In the genomic region with DNA sequence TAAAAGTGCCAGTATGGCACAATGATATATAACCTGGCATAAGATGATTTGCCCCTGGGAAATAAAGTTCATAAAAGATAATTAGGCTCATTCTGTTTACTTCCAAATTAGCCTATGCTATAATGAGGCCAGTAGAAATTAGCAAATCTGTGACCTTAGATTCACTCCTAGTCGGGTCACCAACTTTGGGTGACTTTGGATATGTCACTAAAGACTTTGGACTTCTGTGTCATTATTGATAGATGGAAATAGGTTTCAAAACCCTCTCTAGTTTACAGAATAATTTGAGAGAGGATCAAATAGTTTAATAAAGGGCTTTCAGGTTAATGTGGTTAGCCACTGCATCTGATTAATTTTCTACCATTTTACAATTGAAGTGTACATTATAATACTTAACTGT, we compare ENCODE assay signal across 35 cellular contexts.
DNase-seq lines count a peak whose midpoint lies in the region; ATAC-seq, FAIRE-seq and TF ChIP-seq lines count a peak whose summit lies in the region.
"Had no signal": no experiment of that assay in that cellular context is flagged by ENCODE, and none has a peak within 500 bp of the region (broad histone marks: within the 10 kb centered on the region; RNA-seq: fewer than 3 reads in every experiment).

No MANE protein-coding gene starts in this region.

- TF ChIP-seq RAD21 in liver (IDR thresholded peaks at IDR 0.05), result no peak
- TF ChIP-seq RAD21 in HepG2 (CRISPR knock-in tag; IDR thresholded peaks at IDR 0.05), result no peak

- no peaks in the 10 kb centered on the region for H4K20me1 ChIP-seq in HepG2 (ENCODE audit: insufficient read depth, low read length)
- H4K20me1 ChIP-seq: BLaER1; BLaER1 treated with 17β-estradiol and CSF1 and Interleukin-3, amounts not matched to agents 10 nM and 100 nM had no signal

- H3K27ac ChIP-seq in liver (ENCODE audit: low read depth in 1 of 2, low read length in 2 of 2) (no peak overlapping the region), HepG2 (ENCODE audit: extremely low read length, insufficient read depth, low read length) (no peak overlapping the region)
- H3K27ac ChIP-seq: 22Rv1; A549; BLaER1; BLaER1 treated with 17β-estradiol and CSF1 and Interleukin-3, amounts not matched to agents 10 nM and 100 nM; C4-2B had no signal

- H3K79me2 ChIP-seq in HepG2 (ENCODE audit: insufficient read depth, low read length), result no peaks in the 10 kb centered on the region

- CTCF ChIA-PET in HepG2 (lab: Yijun Ruan, JAX; ENCODE audit: low intra/inter-chr PET ratio, low total read pairs), result no interaction called here

- H3K36me3 Mint-ChIP-seq in chondrocyte (ENCODE audit: low read depth), result no peaks in the 10 kb centered on the region
- H3K36me3 Mint-ChIP-seq: CD14-positive monocyte; CD4-positive, alpha-beta memory T cell; CD4-positive, CD25-positive, alpha-beta regulatory T cell; CD8-positive, alpha-beta memory T cell; CD8-positive, alpha-beta T cell had no signal

- no peak overlapping the region for H3K4me3 Mint-ChIP-seq in chondrocyte (ENCODE audit: unreplicated experiment)
- H3K4me3 Mint-ChIP-seq: B cell; CD14-positive monocyte; CD4-positive, alpha-beta memory T cell; CD4-positive, alpha-beta T cell; CD4-positive, CD25-positive, alpha-beta regulatory T cell; CD8-positive, alpha-beta memory T cell; CD8-positive, alpha-beta T cell had no signal

- POLR2A ChIA-PET in HepG2 (lab: Yijun Ruan, JAX), result no interaction called here

- TF ChIP-seq POLR2A in HepG2 (IDR thresholded peaks at IDR 0.05; ENCODE audit: insufficient read depth in 1 of 2, low read depth in 2 of 2, low read length in 2 of 2), result no peak

- peaks cover 0 to 5% (median 0%) of the 10 kb centered on the region in 4 donors for H3K4me1 ChIP-seq in liver (ENCODE audit: control insufficient read depth in 4 of 4, insufficient read depth in 4 of 4, low read length in 3 of 4)
- no peaks in the 10 kb centered on the region for H3K4me1 ChIP-seq in HepG2 (ENCODE audit: insufficient read depth, low read length)
- H3K4me1 ChIP-seq: A549; BE2C; BLaER1; BLaER1 treated with 17β-estradiol and CSF1 and Interleukin-3, amounts not matched to agents 10 nM and 100 nM; Caco-2 had no signal

- H3K9ac ChIP-seq in liver (ENCODE audit: low read depth in 1 of 2, low read length in 2 of 2) (no peak overlapping the region), HepG2 (ENCODE audit: insufficient read depth, low read depth, low read length) (no peak overlapping the region)
- H3K9ac ChIP-seq: BLaER1; BLaER1 treated with 17β-estradiol and CSF1 and Interleukin-3, amounts not matched to agents 10 nM and 100 nM had no signal

- no peak for ATAC-seq in HepG2
- peak; percentile 45 for ATAC-seq in left lobe of liver
- ATAC-seq in SK-N-SH treated with all-trans-retinoic acid at 6 μM for 48 hours, result no peak
- ATAC-seq: A549; CD8-positive, alpha-beta T cell had no signal

- H3K9me3 Mint-ChIP-seq in chondrocyte (ENCODE audit: low read depth), result no peaks in the 10 kb centered on the region

- no peaks in the 10 kb centered on the region for H3K36me3 ChIP-seq in liver (ENCODE audit: control insufficient read depth in 4 of 4, insufficient read depth in 3 of 4, low read depth in 1 of 4, low read length in 3 of 4)
- H3K36me3 ChIP-seq in HepG2 (replicated peaks in 1 of 2; ENCODE audit: control insufficient read depth in 1 of 2, insufficient read depth in 2 of 2, low read length in 2 of 2), result no peaks in the 10 kb centered on the region
- H3K36me3 ChIP-seq: BE2C; BLaER1; BLaER1 treated with 17β-estradiol and CSF1 and Interleukin-3, amounts not matched to agents 10 nM and 100 nM had no signal

- intact Hi-C loops in HepG2 (cut with micrococcal nuclease; ENCODE audit: unreplicated experiment), result no loop called here

- in situ Hi-C loops in HepG2 (cut with HindIII; ENCODE audit: extremely low pct_ligation_motif_present, low pct_unique_long_range_greater_than_20kb), result no loop called here

- H3K4me1 Mint-ChIP-seq in chondrocyte (ENCODE audit: low read depth), result no peaks in the 10 kb centered on the region
- H3K4me1 Mint-ChIP-seq: B cell; CD14-positive monocyte; CD4-positive, alpha-beta memory T cell; CD4-positive, CD25-positive, alpha-beta regulatory T cell; CD8-positive, alpha-beta memory T cell had no signal

- no peaks in the 10 kb centered on the region for H3K27me3 Mint-ChIP-seq in chondrocyte (ENCODE audit: low read depth)
- H3K27me3 Mint-ChIP-seq: B cell; CD4-positive, alpha-beta memory T cell; CD4-positive, alpha-beta T cell; CD4-positive, CD25-positive, alpha-beta regulatory T cell; CD8-positive, alpha-beta memory T cell had no signal

- no peak for FAIRE-seq in HepG2 (lab: Jason Lieb, UNC)
- FAIRE-seq: A204.1, A549, D721Med had no signal

- no peak for DNase-seq in HepG2 (ENCODE audit: low spot score)
- peak; percentile 81 for DNase-seq in NCI-H69 (lab: John Stamatoyannopoulos, UW)
- DNase-seq in left lobe of liver (ENCODE audit: low spot score), result no peak
- DNase-seq in chondrocyte (ENCODE audit: low spot score), result no peak
- DNase-seq: 8988T; ACHN; AML-193; BE2C; C1 segment of cervical spinal cord; Caco-2; Calu3; CD4-positive, alpha-beta memory T cell; CD4-positive, alpha-beta T cell; CD4-positive, CD25-positive, alpha-beta regulatory T cell; CD8-positive, alpha-beta memory T cell; CD8-positive, alpha-beta T cell; COR-L47; DMS 273 treated with DMSO at 0.1 percent for 48 hours; DMS153; DMS53; DMS79; DMS79 treated with DMSO at 0.1 percent for 48 hours; DND-41; EL had no signal

- TF ChIP-seq CTCF in liver (IDR thresholded peaks at IDR 0.05; ENCODE audit: low read depth, low read length, missing input control) (no peak), HepG2 (CRISPR knock-in tag; IDR thresholded peaks at IDR 0.05) (no peak), chondrocyte (IDR thresholded peaks at IDR 0.05) (no peak)

- BruUV-seq in HepG2 (replicated peaks; lab: Mats Ljungman, UMichigan), result no TSS peak

- H3K4me3 ChIP-seq in liver (ENCODE audit: low read depth in 1 of 3, low read length in 3 of 3), result no peak overlapping the region
- no peak overlapping the region for H3K4me3 ChIP-seq in HepG2 (replicated peaks in 1 of 3; ENCODE audit: insufficient read depth in 1 of 3, low read depth in 2 of 3, low read length in 3 of 3)
- H3K4me3 ChIP-seq: A549; BLaER1; BLaER1 treated with 17β-estradiol and CSF1 and Interleukin-3, amounts not matched to agents 10 nM and 100 nM had no signal

- TF ChIP-seq EP300 in HepG2 (IDR thresholded peaks at IDR 0.05; ENCODE audit: low read depth in 2 of 2, low read length in 2 of 2) (no peak), HepG2 (CRISPR knock-in tag; IDR thresholded peaks at IDR 0.05; ENCODE audit: borderline replicate concordance) (no peak)

- no peak overlapping the region for H2AFZ ChIP-seq in HepG2 (ENCODE audit: low read length)

- H3K4me2 ChIP-seq in HepG2 (ENCODE audit: low read depth, low read length), result no peak overlapping the region
- H3K4me2 ChIP-seq: A549; BLaER1; BLaER1 treated with 17β-estradiol and CSF1 and Interleukin-3, amounts not matched to agents 10 nM and 100 nM had no signal

- WGBS in liver, result 40% methylated on average over 1 of the region's 1 CpG
- 11% methylated on average over 1 of the region's 1 CpG for WGBS in HepG2 (ENCODE audit: low lambda C conversion rate)

- H3K27ac Mint-ChIP-seq in chondrocyte (ENCODE audit: unreplicated experiment), result no peak overlapping the region
- H3K27ac Mint-ChIP-seq: B cell; CD14-positive monocyte; CD4-positive, alpha-beta memory T cell; CD4-positive, alpha-beta T cell; CD4-positive, CD25-positive, alpha-beta regulatory T cell; CD8-positive, alpha-beta memory T cell; CD8-positive, alpha-beta T cell had no signal

- H3K9me3 ChIP-seq in liver (ENCODE audit: control insufficient read depth in 4 of 4, low read length in 3 of 4) (no peaks in the 10 kb centered on the region), HepG2 (ENCODE audit: low read length) (no peaks in the 10 kb centered on the region)
- H3K9me3 ChIP-seq: A549; BE2C; BLaER1; BLaER1 treated with 17β-estradiol and CSF1 and Interleukin-3, amounts not matched to agents 10 nM and 100 nM; Caco-2 had no signal

- no peaks in the 10 kb centered on the region for H3K27me3 ChIP-seq in liver (ENCODE audit: control insufficient read depth in 4 of 4, insufficient read depth in 4 of 4, low read length in 3 of 4)
- no peaks in the 10 kb centered on the region for H3K27me3 ChIP-seq in HepG2 (ENCODE audit: control insufficient read depth in 1 of 2, insufficient read depth in 2 of 2, low read length in 2 of 2)
- H3K27me3 ChIP-seq: BE2C; BLaER1; BLaER1 treated with 17β-estradiol and CSF1 and Interleukin-3, amounts not matched to agents 10 nM and 100 nM had no signal

TF ChIP-seq in liver, 16 proteins besides CTCF, POLR2A, EP300 and RAD21 (continues in another document):
- TF ChIP-seq JUND (IDR thresholded peaks at IDR 0.05) (no peak), NR2F2 (IDR thresholded peaks at IDR 0.05) (no peak), HNF4A (conservative IDR thresholded peaks at IDR 0.05) (peak; percentile 61 to 73), RXRA (IDR thresholded peaks at IDR 0.05) (peak; percentile 53 to 81), SP1 (IDR thresholded peaks at IDR 0.05) (no peak), FOXA1 (IDR thresholded peaks at IDR 0.05) (no peak)
- TF ChIP-seq, protein P1, sequence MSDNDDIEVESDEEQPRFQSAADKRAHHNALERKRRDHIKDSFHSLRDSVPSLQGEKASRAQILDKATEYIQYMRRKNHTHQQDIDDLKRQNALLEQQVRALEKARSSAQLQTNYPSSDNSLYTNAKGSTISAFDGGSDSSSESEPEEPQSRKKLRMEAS (IDR thresholded peaks at IDR 0.05), result no peak

TF ChIP-seq in HepG2, 621 proteins besides CTCF, POLR2A, EP300 and RAD21 (continues in another document):
- TF ChIP-seq ZNF431 (CRISPR knock-in tag; IDR thresholded peaks at IDR 0.05; ENCODE audit: borderline replicate concordance, low read depth) (no peak), HES4 (CRISPR knock-in tag; IDR thresholded peaks at IDR 0.05; ENCODE audit: borderline replicate concordance) (no peak), RARG (CRISPR knock-in tag; IDR thresholded peaks at IDR 0.05; ENCODE audit: low read depth) (no peak), GTF2F1 (IDR thresholded peaks at IDR 0.05; ENCODE audit: low read length) (no peak), HCFC1 (IDR thresholded peaks at IDR 0.05; ENCODE audit: low read depth, low read length) (no peak), ZNF44 (CRISPR knock-in tag; IDR thresholded peaks at IDR 0.05) (no peak), ZNF3 (CRISPR knock-in tag; IDR thresholded peaks at IDR 0.05) (no peak)

TF ChIP-seq in SK-N-SH treated with all-trans-retinoic acid at 6 μM for 48 hours, 23 proteins besides CTCF, POLR2A, EP300 and RAD21 (continues in another document):
- TF ChIP-seq ARNTL (CRISPR knock-in tag; IDR thresholded peaks at IDR 0.05; ENCODE audit: borderline replicate concordance, low read depth), result no peak
